Comparison of ENCODE assay signal across 8 cellular contexts in genomic region chr3:97823081-97823480, GRCh38. TPM values are rescaled to one million over a fixed set of nuclear protein-coding genes. Genes with fewer than 3 reads are reported as not detected.
DNase-seq lines count a peak whose midpoint lies in the region; ATAC-seq and TF ChIP-seq lines count a peak whose summit lies in the region.

No MANE protein-coding gene starts in this region.

- DNase-seq in AG09309 (ENCODE audit: low read depth) (no peak), dorsolateral prefrontal cortex (no peak), NCI-H1694 (lab: John Stamatoyannopoulos, UW) (no peak), DMS79 (lab: John Stamatoyannopoulos, UW) (no peak)
- no peak for DNase-seq in natural killer cell treated with Interleukin-12 subunit alpha and Interleukin-12 subunit beta and Interleukin-15 and Interleukin-18, amount 100 ng/mL, for 72 hours (ENCODE audit: low spot score)

- TF ChIP-seq CTCF in AG09309 (IDR thresholded peaks at IDR 0.05; ENCODE audit: control insufficient read depth, insufficient read depth, low read depth, low read length, missing control alignments) (no peak), KMS-11 (conservative IDR thresholded peaks at IDR 0.05; ENCODE audit: low read depth, low read length) (no peak), dorsolateral prefrontal cortex (IDR thresholded peaks at IDR 0.05 in 54 of 56, conservative IDR thresholded peaks at IDR 0.05 in 2 of 56; ENCODE audit: low read depth in 1 of 56, partially characterized antibody in 56 of 56) (no peak)

- intact Hi-C loops in dorsolateral prefrontal cortex (cut with DNase I), result loop anchor here (5.0 to 10.0 kb wide), 3 partner anchors 56 to 772 kb away; partner anchors contain the start of genes RIOX2 (in 2 of the 2) and CPOX (in 1 of the 2)

- H3K27me3 ChIP-seq in KMS-11 (ENCODE audit: insufficient read depth, low read depth), result no peaks in the 10 kb centered on the region
- H3K27me3 ChIP-seq in dorsolateral prefrontal cortex, result no peaks in the 10 kb centered on the region

- no peak overlapping the region for H3K9ac ChIP-seq in KMS-11

- H3K36me3 Mint-ChIP-seq in natural killer cell treated with Interleukin-12 subunit alpha and Interleukin-12 subunit beta and Interleukin-15 and Interleukin-18, amount 100 ng/mL, for 72 hours, result no peaks in the 10 kb centered on the region

- H3K4me3 ChIP-seq in AG09309 (ENCODE audit: control insufficient read depth, low read depth, low read length) (peak overlapping the region; percentile 83), KMS-11 (IDR thresholded peaks at IDR 0.05; ENCODE audit: insufficient read depth, low read depth, low read length) (no peak overlapping the region), dorsolateral prefrontal cortex (peak overlapping the region; percentile 58 to 97 (median 82))

- no peak overlapping the region; the same call in 1 of the 2 replicates for H2AFZ ChIP-seq in KMS-11 (ENCODE audit: low read depth)

- no peaks in the 10 kb centered on the region for H3K79me2 ChIP-seq in KMS-11 (ENCODE audit: insufficient read depth, low read depth)

- H3K4me2 ChIP-seq in KMS-11, result peak overlapping the region; percentile 98; the same call in 1 of the 2 replicates

- peaks cover 15% of the 10 kb centered on the region for H3K4me1 ChIP-seq in KMS-11 (ENCODE audit: low read depth, poor library complexity, severe bottlenecking)

- ATAC-seq in natural killer cell treated with Interleukin-12 subunit alpha and Interleukin-12 subunit beta and Interleukin-15 and Interleukin-18, amount 100 ng/mL, for 72 hours, result no peak
- no peak for ATAC-seq in GM18519 (IDR thresholded peaks at IDR 0.05; ENCODE audit: low FRiP score, unreplicated experiment)
- no peak for ATAC-seq in HG02678 (IDR thresholded peaks at IDR 0.05; ENCODE audit: unreplicated experiment)

- H3K27ac Mint-ChIP-seq in natural killer cell treated with Interleukin-12 subunit alpha and Interleukin-12 subunit beta and Interleukin-15 and Interleukin-18, amount 100 ng/mL, for 72 hours, result peak overlapping the region; percentile 60 to 70

- H3K27me3 Mint-ChIP-seq in natural killer cell treated with Interleukin-12 subunit alpha and Interleukin-12 subunit beta and Interleukin-15 and Interleukin-18, amount 100 ng/mL, for 72 hours, result peaks cover 27 to 60% of the 10 kb centered on the region in 2 donors

- no peak overlapping the region for H3K27ac ChIP-seq in KMS-11
- H3K27ac ChIP-seq in dorsolateral prefrontal cortex, result peak overlapping the region in 36 of 59 donors; percentile 18 to 93 (median 84)

- no peaks in the 10 kb centered on the region for H3K9me3 Mint-ChIP-seq in natural killer cell treated with Interleukin-12 subunit alpha and Interleukin-12 subunit beta and Interleukin-15 and Interleukin-18, amount 100 ng/mL, for 72 hours

- peak overlapping the region; percentile 95 for H3K4me3 Mint-ChIP-seq in natural killer cell treated with Interleukin-12 subunit alpha and Interleukin-12 subunit beta and Interleukin-15 and Interleukin-18, amount 100 ng/mL, for 72 hours

- H4K20me1 ChIP-seq in KMS-11 (ENCODE audit: insufficient read depth), result no peaks in the 10 kb centered on the region

- H3K36me3 ChIP-seq in KMS-11 (ENCODE audit: insufficient read depth), result no peaks in the 10 kb centered on the region

- H3K4me1 Mint-ChIP-seq in natural killer cell treated with Interleukin-12 subunit alpha and Interleukin-12 subunit beta and Interleukin-15 and Interleukin-18, amount 100 ng/mL, for 72 hours (ENCODE audit: low read depth in 2 of 2), result peaks cover 12 to 22% of the 10 kb centered on the region in 2 donors

RNA-seq across cellular contexts. Expression of gene CRYBG3, which starts 1.3 kb away (rescaled TPM):
- total RNA-seq in dorsolateral prefrontal cortex, result 10 to 100 TPM in 116 of 120 experiments, 1 to 10 TPM in 4; 9.4 to 40.2 (median 17.5) TPM
- total RNA-seq in natural killer cell treated with Interleukin-12 subunit alpha and Interleukin-12 subunit beta and Interleukin-15 and Interleukin-18, amount 100 ng/mL, for 72 hours, result 1 to 10 TPM; 1.1 TPM

RNA-seq across cellular contexts. Expression of gene ARL6, which starts 58.5 kb away (rescaled TPM):
- 10 to 100 TPM; 13.1 to 47.1 (median 29.5) TPM for total RNA-seq in dorsolateral prefrontal cortex
- 10 to 100 TPM in 1 of 2 donors, 1 to 10 TPM in 1; 4.9 to 10.9 TPM for total RNA-seq in natural killer cell treated with Interleukin-12 subunit alpha and Interleukin-12 subunit beta and Interleukin-15 and Interleukin-18, amount 100 ng/mL, for 72 hours

Comparison
In these comparisons a context has a peak if more than half of its experiments do, and no peak if none do; other contexts are left out.
1. RNA of gene CRYBG3, which starts 1.3 kb away (total RNA-seq): 9.4 to 40.2 TPM in dorsolateral prefrontal cortex; 1.1 TPM in natural killer cell treated with Interleukin-12 subunit alpha and Interleukin-12 subunit beta and Interleukin-15 and Interleukin-18, amount 100 ng/mL, for 72 hours; every median in the first group is over 4 times any median in the second.